Comparison of ENCODE assay signal across 20 cellular contexts in the genomic region with DNA sequence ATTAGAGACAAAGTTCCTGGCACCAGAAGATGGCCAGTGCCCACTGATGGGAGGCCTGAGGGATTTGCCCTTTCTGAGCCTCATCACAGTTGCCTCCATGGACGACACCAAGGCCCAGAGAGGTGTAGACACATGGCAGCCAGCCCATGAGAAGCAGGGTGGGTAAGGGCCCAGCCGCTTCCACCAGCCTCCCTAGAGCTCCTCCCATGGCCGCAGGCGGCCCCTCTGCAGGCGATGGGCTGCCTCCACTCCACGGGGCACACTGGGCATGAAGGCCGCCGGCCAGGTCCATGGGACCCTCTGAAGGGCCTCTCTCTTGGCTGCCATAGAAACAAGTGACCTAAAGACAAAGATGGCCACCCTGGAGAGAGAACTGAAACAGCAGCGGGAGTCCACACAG. TPM values are rescaled to one million over a fixed set of nuclear protein-coding genes. Genes with fewer than 3 reads are reported as not detected.
A peak's percentile ranks its signal among the peaks of the same experiment; 100 is the strongest.
DNase-seq lines count a peak whose midpoint lies in the region; ATAC-seq and TF ChIP-seq lines count a peak whose summit lies in the region.
"Had no signal": no experiment of that assay in that cellular context is flagged by ENCODE, and none has a peak within 500 bp of the region (broad histone marks: within the 10 kb centered on the region; RNA-seq: fewer than 3 reads in every experiment).

No MANE protein-coding gene starts in this region.

- H3K27me3 ChIP-seq in BLaER1, result no peaks in the 10 kb centered on the region
- no peaks in the 10 kb centered on the region for H3K27me3 ChIP-seq in H7 (ENCODE audit: control insufficient read depth, insufficient read depth, low read length)

- no peak overlapping the region for H3K9ac ChIP-seq in BLaER1

- no peaks in the 10 kb centered on the region for H3K9me3 Mint-ChIP-seq in neural crest cell
- H3K9me3 Mint-ChIP-seq: CD4-positive, alpha-beta memory T cell; CD8-positive, alpha-beta memory T cell had no signal

- no peaks in the 10 kb centered on the region for H4K20me1 ChIP-seq in BLaER1

- DNase-seq in H7 (peak; percentile 49), neural crest cell (ENCODE audit: low read depth, low spot score) (no peak)
- DNase-seq: AML-193; CD4-positive, alpha-beta memory T cell; COR-L47; DMS 273 treated with DMSO at 0.1 percent for 48 hours; DMS79; DND-41; EL; GDM1 had no signal

- H3K4me1 Mint-ChIP-seq in neural crest cell, result no peaks in the 10 kb centered on the region
- H3K4me1 Mint-ChIP-seq: B cell; CD4-positive, alpha-beta memory T cell; CD8-positive, alpha-beta memory T cell had no signal

- H3K27ac Mint-ChIP-seq in neural crest cell (ENCODE audit: unreplicated experiment), result peak overlapping the region; percentile 19
- H3K27ac Mint-ChIP-seq: B cell; CD4-positive, alpha-beta memory T cell had no signal

- H3K4me3 ChIP-seq in BLaER1 (no peak overlapping the region), H7 (ENCODE audit: insufficient read depth, low read depth, low read length) (no peak overlapping the region)
- H3K4me3 ChIP-seq: A549, GM12878 had no signal

- H3K36me3 Mint-ChIP-seq in neural crest cell (ENCODE audit: low read depth), result no peaks in the 10 kb centered on the region
- H3K36me3 Mint-ChIP-seq: CD4-positive, alpha-beta memory T cell had no signal

- H3K27me3 Mint-ChIP-seq in neural crest cell (ENCODE audit: low read depth), result no peaks in the 10 kb centered on the region
- H3K27me3 Mint-ChIP-seq: B cell; CD4-positive, alpha-beta memory T cell; CD8-positive, alpha-beta memory T cell had no signal

- H3K27ac ChIP-seq in BLaER1, result peak overlapping the region; percentile 49
- H3K27ac ChIP-seq: 22Rv1, A549, C4-2B had no signal

- no peak for TF ChIP-seq CTCF in neural crest cell (conservative IDR thresholded peaks at IDR 0.05)

- H3K36me3 ChIP-seq in BLaER1 (peaks cover 5% of the 10 kb centered on the region; the same call in 1 of the 2 replicates), H7 (replicated peaks; ENCODE audit: control insufficient read depth, insufficient read depth, low read length) (0 out of 2 replicates have a peak, but pooled peaks cover 1% of the 10 kb centered on the region)

- no peaks in the 10 kb centered on the region for H3K9me3 ChIP-seq in BLaER1
- H3K9me3 ChIP-seq: A549 had no signal

- H3K4me1 ChIP-seq in BLaER1, result peaks cover 46% of the 10 kb centered on the region
- H3K4me1 ChIP-seq: A549 had no signal

- ATAC-seq in esophagus mucosa, result no peak
- ATAC-seq in HG03095 (IDR thresholded peaks at IDR 0.05; ENCODE audit: unreplicated experiment), result no peak
- no peak for ATAC-seq in activated CD4-positive, CD25-positive, alpha-beta regulatory T cell treated with anti-CD3 and anti-CD28 coated beads, Interleukin-2, amount 50 U/mL, for 24 hours
- ATAC-seq: GM12878 had no signal

- H3K4me2 ChIP-seq in BLaER1, result peak overlapping the region; percentile 57
- H3K4me2 ChIP-seq: A549 had no signal

- no peak overlapping the region for H3K4me3 Mint-ChIP-seq in neural crest cell
- H3K4me3 Mint-ChIP-seq: B cell; CD4-positive, alpha-beta memory T cell; CD8-positive, alpha-beta memory T cell had no signal

RNA-seq across cellular contexts. Expression of a gene that starts 14.5 kb away (rescaled TPM):
- 4.7 and 6.1 TPM in 2 replicates for total RNA-seq in H7 (2014; rRNA removed; shearing (Covaris generic))
- total RNA-seq in neural crest cell (8.3 and 9.3 TPM in 2 replicates), esophagus mucosa (1.2 TPM)

RNA-seq across cellular contexts. Expression of a gene that starts 14.6 kb away (rescaled TPM):
- 70.1 and 97.1 TPM in 2 replicates for total RNA-seq in H7 (2014; rRNA removed; shearing (Covaris generic))
- total RNA-seq in neural crest cell (252 and 265 TPM in 2 replicates), esophagus mucosa (111 TPM)

RNA-seq across cellular contexts. Expression of a gene that starts 15.9 kb away (rescaled TPM):
- total RNA-seq in H7 (2014; rRNA removed; shearing (Covaris generic)), result 24.7 and 26.6 TPM in 2 replicates
- total RNA-seq in neural crest cell (27.4 and 29.2 TPM in 2 replicates), esophagus mucosa (4.8 TPM)

RNA-seq across cellular contexts. Expression of a gene that starts 25.5 kb away (rescaled TPM):
- total RNA-seq in H7 (2014; rRNA removed; shearing (Covaris generic)), result 1.7 and 4.2 TPM in 2 replicates
- 10.8 and 11.6 TPM in 2 replicates for total RNA-seq in neural crest cell
- 19.9 TPM for total RNA-seq in esophagus mucosa

RNA-seq across cellular contexts. Expression of a gene that starts 44.6 kb away (rescaled TPM):
- 12.0 and 12.6 TPM in 2 replicates for total RNA-seq in H7 (2014; rRNA removed; shearing (Covaris generic))
- total RNA-seq in neural crest cell (8.2 and 8.5 TPM in 2 replicates), esophagus mucosa (44.5 TPM)
